8 cellular contexts compared by ENCODE assay signal in the genomic region with DNA sequence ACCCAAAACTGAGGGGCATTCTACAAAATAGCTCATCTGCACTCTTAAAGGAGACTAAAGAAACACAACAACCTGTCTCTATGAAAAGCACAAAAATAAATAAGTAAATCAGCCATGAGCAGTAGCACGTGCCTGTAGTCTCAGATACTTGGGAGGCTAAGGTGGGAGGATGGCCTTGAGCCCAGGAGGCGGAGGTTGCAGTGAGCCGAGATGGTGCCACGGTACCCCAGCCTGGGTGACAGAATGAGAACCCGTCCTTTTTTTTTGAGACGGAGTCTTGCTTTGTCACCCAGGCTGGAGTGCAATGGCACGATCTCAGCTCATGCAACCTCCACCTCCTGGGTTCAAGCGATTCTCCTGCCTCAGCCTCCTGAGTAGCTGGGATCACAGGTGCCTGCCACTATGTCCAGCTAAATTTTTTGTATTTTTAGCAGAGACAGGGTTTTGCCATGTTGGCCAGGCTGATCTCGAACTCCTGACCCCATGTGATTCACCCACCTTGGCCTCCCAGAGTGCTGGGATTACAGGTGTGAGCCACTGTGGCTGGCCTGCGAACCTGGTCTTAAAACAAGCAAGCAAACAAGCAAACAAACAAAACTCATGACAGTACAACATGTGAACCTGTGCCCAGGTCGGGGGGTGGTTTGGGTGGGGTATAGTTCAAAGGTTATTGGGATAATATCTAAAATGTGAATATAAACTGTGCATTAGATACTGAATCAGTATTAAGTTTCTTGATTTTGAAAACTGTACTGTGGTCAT. TPM values are rescaled to one million over a fixed set of nuclear protein-coding genes. Genes with fewer than 3 reads are reported as not detected.
DNase-seq lines count a peak whose midpoint lies in the region; ATAC-seq, FAIRE-seq and TF ChIP-seq lines count a peak whose summit lies in the region.
"Not testable (repeated sequence)": the region's sequence is repeated elsewhere in the genome, so short reads cannot be mapped to it uniquely, and the experiment has no call there.

No MANE protein-coding gene starts in this region.

- H3K4me1 ChIP-seq in CD8-positive, alpha-beta T cell (ENCODE audit: insufficient read depth, low read length); astrocyte (ENCODE audit: insufficient read depth, low read length); smooth muscle cell (ENCODE audit: low read depth): not testable (repeated sequence)

- FAIRE-seq in astrocyte (lab: Jason Lieb, UNC) = not testable (repeated sequence)

- not testable (repeated sequence) for H3K27me3 Mint-ChIP-seq in CD8-positive, alpha-beta T cell (ENCODE audit: low read depth); T-helper 1 cell treated with Interleukin-12 subunit alpha and Interleukin-12 subunit beta and Interleukin-4 antibody, amounts not matched to agents 30 μg/mL and 1 μg/mL, for 36 hours (ENCODE audit: low read depth); activated CD8-positive, alpha-beta T cell treated with anti-CD3 and anti-CD28 coated beads for 36 hours; activated T-helper 1 cell treated with anti-CD3 and anti-CD28 coated beads, Interleukin-12 subunit alpha, Interleukin-12 subunit beta, Interleukin-2, Interleukin-4 antibody, amounts not matched to agents 30 ng/mL and 10 ng/mL and 1 ng/mL, durations not matched to agents 14 hours and 24 hours and 36 hours (ENCODE audit: insufficient read depth); astrocyte (ENCODE audit: low read depth, unreplicated experiment); immature natural killer cell (ENCODE audit: low read depth in 3 of 3)

- H3K9ac ChIP-seq in astrocyte (ENCODE audit: low read length); smooth muscle cell (ENCODE audit: low read depth): not testable (repeated sequence)

- not testable (repeated sequence) for TF ChIP-seq CTCF in CD8-positive, alpha-beta T cell (IDR thresholded peaks at IDR 0.05); activated CD8-positive, alpha-beta T cell treated with anti-CD3 and anti-CD28 coated beads for 36 hours (IDR thresholded peaks at IDR 0.05); astrocyte (IDR thresholded peaks at IDR 0.05; ENCODE audit: insufficient read depth, low read depth, low read length); smooth muscle cell (IDR thresholded peaks at IDR 0.05; ENCODE audit: borderline replicate concordance, insufficient read depth, poor library complexity, severe bottlenecking)

- peak overlapping the region; percentile 18 for H3K27ac Mint-ChIP-seq in CD8-positive, alpha-beta T cell
- H3K27ac Mint-ChIP-seq in T-helper 1 cell treated with Interleukin-12 subunit alpha and Interleukin-12 subunit beta and Interleukin-4 antibody, amounts not matched to agents 30 μg/mL and 1 μg/mL, for 36 hours = peak overlapping the region; percentile 34
- H3K27ac Mint-ChIP-seq in activated CD8-positive, alpha-beta T cell treated with anti-CD3 and anti-CD28 coated beads for 36 hours = peak overlapping the region; percentile 66
- peak overlapping the region; percentile 72 for H3K27ac Mint-ChIP-seq in activated T-helper 1 cell treated with anti-CD3 and anti-CD28 coated beads, Interleukin-12 subunit alpha, Interleukin-12 subunit beta, Interleukin-2, Interleukin-4 antibody, amounts not matched to agents 30 ng/mL and 10 ng/mL and 1 ng/mL, durations not matched to agents 14 hours and 24 hours and 36 hours
- H3K27ac Mint-ChIP-seq in astrocyte (ENCODE audit: unreplicated experiment) = not testable (repeated sequence)
- peak overlapping the region; percentile 64 to 87 (median 80) for H3K27ac Mint-ChIP-seq in immature natural killer cell

- not testable (repeated sequence) for H3K27me3 ChIP-seq in CD8-positive, alpha-beta T cell (ENCODE audit: insufficient read depth, low read length); astrocyte (ENCODE audit: insufficient read depth, low read length); smooth muscle cell (ENCODE audit: low read depth)

- not testable (repeated sequence) for H2AFZ ChIP-seq in astrocyte (ENCODE audit: low read depth, low read length); smooth muscle cell (ENCODE audit: low read depth)

- H3K4me3 Mint-ChIP-seq in CD8-positive, alpha-beta T cell; T-helper 1 cell treated with Interleukin-12 subunit alpha and Interleukin-12 subunit beta and Interleukin-4 antibody, amounts not matched to agents 30 μg/mL and 1 μg/mL, for 36 hours; activated CD8-positive, alpha-beta T cell treated with anti-CD3 and anti-CD28 coated beads for 36 hours; activated T-helper 1 cell treated with anti-CD3 and anti-CD28 coated beads, Interleukin-12 subunit alpha, Interleukin-12 subunit beta, Interleukin-2, Interleukin-4 antibody, amounts not matched to agents 30 ng/mL and 10 ng/mL and 1 ng/mL, durations not matched to agents 14 hours and 24 hours and 36 hours; astrocyte (ENCODE audit: unreplicated experiment): not testable (repeated sequence)
- peak overlapping the region in 1 of 5 donors; percentile 4 for H3K4me3 Mint-ChIP-seq in immature natural killer cell

- H4K20me1 ChIP-seq in astrocyte (ENCODE audit: insufficient read depth, low read length) (peaks cover 20% of the 10 kb centered on the region), smooth muscle cell (ENCODE audit: low read depth) (peaks cover 30% of the 10 kb centered on the region)

- H3K9me3 ChIP-seq in CD8-positive, alpha-beta T cell (ENCODE audit: low read length); astrocyte (ENCODE audit: insufficient read depth, low read depth, low read length); smooth muscle cell (replicated peaks; ENCODE audit: low read depth): not testable (repeated sequence)

- peak in 1 of 7 experiments; percentile 43 for DNase-seq in CD8-positive, alpha-beta T cell
- DNase-seq in activated CD8-positive, alpha-beta T cell treated with anti-CD3 and anti-CD28 coated beads for 36 hours = peak; percentile 31
- DNase-seq in activated T-helper 1 cell treated with anti-CD3 and anti-CD28 coated beads, Interleukin-12 subunit alpha, Interleukin-12 subunit beta, Interleukin-2, Interleukin-4 antibody, amounts not matched to agents 30 ng/mL and 10 ng/mL and 1 ng/mL, durations not matched to agents 14 hours and 24 hours and 36 hours (ENCODE audit: low spot score); astrocyte (ENCODE audit: low read depth); immature natural killer cell; smooth muscle cell (lab: John Stamatoyannopoulos, UW; ENCODE audit: unreplicated experiment): not testable (repeated sequence)
- DNase-seq in superior temporal gyrus (ENCODE audit: extremely low spot score) = peak; percentile 2

- H3K9me3 Mint-ChIP-seq in CD8-positive, alpha-beta T cell; T-helper 1 cell treated with Interleukin-12 subunit alpha and Interleukin-12 subunit beta and Interleukin-4 antibody, amounts not matched to agents 30 μg/mL and 1 μg/mL, for 36 hours; activated CD8-positive, alpha-beta T cell treated with anti-CD3 and anti-CD28 coated beads for 36 hours; activated T-helper 1 cell treated with anti-CD3 and anti-CD28 coated beads, Interleukin-12 subunit alpha, Interleukin-12 subunit beta, Interleukin-2, Interleukin-4 antibody, amounts not matched to agents 30 ng/mL and 10 ng/mL and 1 ng/mL, durations not matched to agents 14 hours and 24 hours and 36 hours; astrocyte (ENCODE audit: unreplicated experiment); immature natural killer cell: not testable (repeated sequence)

- peaks cover 15% of the 10 kb centered on the region for H3K36me3 ChIP-seq in CD8-positive, alpha-beta T cell (ENCODE audit: insufficient read depth, low read length)
- H3K36me3 ChIP-seq in astrocyte (ENCODE audit: insufficient read depth, low read length) = peaks cover 11% of the 10 kb centered on the region
- H3K36me3 ChIP-seq in smooth muscle cell (ENCODE audit: low read depth) = not testable (repeated sequence)

- H3K79me2 ChIP-seq in astrocyte (ENCODE audit: insufficient read depth, low read length); smooth muscle cell (ENCODE audit: low read depth): not testable (repeated sequence)

- CTCF ChIA-PET in CD8-positive, alpha-beta T cell (lab: Charles Lee) = interaction anchor here (0.6 to 0.9 kb wide), 2 partner anchors 20 to 21 kb away, joined by 3 to 4 read pairs; no protein-coding TSS in a partner anchor
- CTCF ChIA-PET in activated CD8-positive, alpha-beta T cell treated with anti-CD3 and anti-CD28 coated beads for 36 hours (lab: Charles Lee) = not testable (repeated sequence)

- POLR2A ChIA-PET in CD8-positive, alpha-beta T cell (lab: Charles Lee) = not testable (repeated sequence)
- POLR2A ChIA-PET in activated CD8-positive, alpha-beta T cell treated with anti-CD3 and anti-CD28 coated beads for 36 hours (lab: Charles Lee) = interaction anchor here (0.8 kb wide), 1 partner anchor 24 kb away, joined by 4 read pairs; no protein-coding TSS in a partner anchor

- H3F3A ChIP-seq in smooth muscle cell (ENCODE audit: low read depth) = not testable (repeated sequence)

- ATAC-seq in CD8-positive, alpha-beta T cell = not testable (repeated sequence)
- peak; percentile 19 for ATAC-seq in activated CD8-positive, alpha-beta T cell treated with anti-CD3 and anti-CD28 coated beads for 36 hours

- H3K4me2 ChIP-seq in astrocyte (ENCODE audit: low read length); smooth muscle cell: not testable (repeated sequence)

- not testable (repeated sequence) for H3K4me3 ChIP-seq in CD8-positive, alpha-beta T cell (ENCODE audit: low read depth, low read length); astrocyte (ENCODE audit: insufficient read depth, low read depth, low read length); smooth muscle cell

- 97% methylated on average over 11 of the region's 11 CpGs for WGBS in smooth muscle cell (ENCODE audit: low lambda C conversion rate)

- peaks cover 51% of the 10 kb centered on the region for H3K36me3 Mint-ChIP-seq in CD8-positive, alpha-beta T cell
- peaks cover 16% of the 10 kb centered on the region for H3K36me3 Mint-ChIP-seq in T-helper 1 cell treated with Interleukin-12 subunit alpha and Interleukin-12 subunit beta and Interleukin-4 antibody, amounts not matched to agents 30 μg/mL and 1 μg/mL, for 36 hours (ENCODE audit: low read depth)
- not testable (repeated sequence) for H3K36me3 Mint-ChIP-seq in activated CD8-positive, alpha-beta T cell treated with anti-CD3 and anti-CD28 coated beads for 36 hours (ENCODE audit: low read depth); astrocyte (ENCODE audit: low read depth, unreplicated experiment)
- peaks cover 23% of the 10 kb centered on the region for H3K36me3 Mint-ChIP-seq in activated T-helper 1 cell treated with anti-CD3 and anti-CD28 coated beads, Interleukin-12 subunit alpha, Interleukin-12 subunit beta, Interleukin-2, Interleukin-4 antibody, amounts not matched to agents 30 ng/mL and 10 ng/mL and 1 ng/mL, durations not matched to agents 14 hours and 24 hours and 36 hours (ENCODE audit: low read depth)
- peaks cover 7 to 14% (median 9%) of the 10 kb centered on the region in 3 donors for H3K36me3 Mint-ChIP-seq in immature natural killer cell

- peaks cover 15% of the 10 kb centered on the region for H3K4me1 Mint-ChIP-seq in CD8-positive, alpha-beta T cell (ENCODE audit: low read depth)
- not testable (repeated sequence) for H3K4me1 Mint-ChIP-seq in T-helper 1 cell treated with Interleukin-12 subunit alpha and Interleukin-12 subunit beta and Interleukin-4 antibody, amounts not matched to agents 30 μg/mL and 1 μg/mL, for 36 hours (ENCODE audit: low read depth); astrocyte (ENCODE audit: low read depth, unreplicated experiment)
- peaks cover 16% of the 10 kb centered on the region for H3K4me1 Mint-ChIP-seq in activated CD8-positive, alpha-beta T cell treated with anti-CD3 and anti-CD28 coated beads for 36 hours (ENCODE audit: low read depth)
- H3K4me1 Mint-ChIP-seq in activated T-helper 1 cell treated with anti-CD3 and anti-CD28 coated beads, Interleukin-12 subunit alpha, Interleukin-12 subunit beta, Interleukin-2, Interleukin-4 antibody, amounts not matched to agents 30 ng/mL and 10 ng/mL and 1 ng/mL, durations not matched to agents 14 hours and 24 hours and 36 hours (ENCODE audit: low read depth) = peaks cover 14% of the 10 kb centered on the region
- peaks cover 19 to 26% of the 10 kb centered on the region in 2 donors for H3K4me1 Mint-ChIP-seq in immature natural killer cell

- intact Hi-C loops in CD8-positive, alpha-beta T cell (cut with DNase I, micrococcal nuclease); activated CD8-positive, alpha-beta T cell treated with anti-CD3 and anti-CD28 coated beads for 36 hours (cut with micrococcal nuclease): not testable (repeated sequence)
- intact Hi-C loops in activated T-helper 1 cell treated with anti-CD3 and anti-CD28 coated beads, Interleukin-12 subunit alpha, Interleukin-12 subunit beta, Interleukin-2, Interleukin-4 antibody, amounts not matched to agents 30 ng/mL and 10 ng/mL and 1 ng/mL, durations not matched to agents 14 hours and 24 hours and 36 hours (cut with micrococcal nuclease) = loop anchor here (1.0 kb wide), 5 partner anchors 24 to 77 kb away; partner anchors contain the start of gene YPEL1

- H3K27ac ChIP-seq in CD8-positive, alpha-beta T cell (ENCODE audit: low read depth, low read length) = not testable (repeated sequence)
- peak overlapping the region; percentile 10 for H3K27ac ChIP-seq in astrocyte (ENCODE audit: low read depth, low read length)
- H3K27ac ChIP-seq in smooth muscle cell (ENCODE audit: low read depth) = peak overlapping the region; percentile 38

RNA-seq across cellular contexts. Expression of gene YPEL1, which starts 55.4 kb away (rescaled TPM):
- total RNA-seq in CD8-positive, alpha-beta T cell = 1 to 10 TPM; 3.2 to 3.3 TPM
- 1 to 10 TPM in 1 of 2 experiments, under 1 TPM in 1; 0.99 to 1.2 TPM for total RNA-seq in activated CD8-positive, alpha-beta T cell treated with anti-CD3 and anti-CD28 coated beads for 36 hours
- total RNA-seq in activated T-helper 1 cell treated with anti-CD3 and anti-CD28 coated beads, Interleukin-12 subunit alpha, Interleukin-12 subunit beta, Interleukin-2, Interleukin-4 antibody, amounts not matched to agents 30 ng/mL and 10 ng/mL and 1 ng/mL, durations not matched to agents 14 hours and 24 hours and 36 hours = 0.34 and 0.71 TPM in 2 replicates
- total RNA-seq in astrocyte (0.82 and 0.86 TPM in 2 replicates), smooth muscle cell (1.2 and 1.8 TPM in 2 replicates)
- polyA plus RNA-seq in immature natural killer cell (100 to 1,000 TPM in 2 of 3 donors, 10 to 100 TPM in 1; 72.9 to 100 (median 100) TPM), smooth muscle cell (4.1 TPM in 2 replicates)
